1 cellular context compared by ENCODE assay signal in genomic region chr6:31713991-31714684, GRCh38.
TF ChIP-seq lines count a peak whose summit lies in the region.

No MANE protein-coding gene starts in this region.

TF ChIP-seq in K562, 482 proteins besides CTCF, POLR2A, EP300 and RAD21:
- TF ChIP-seq, protein P1, sequence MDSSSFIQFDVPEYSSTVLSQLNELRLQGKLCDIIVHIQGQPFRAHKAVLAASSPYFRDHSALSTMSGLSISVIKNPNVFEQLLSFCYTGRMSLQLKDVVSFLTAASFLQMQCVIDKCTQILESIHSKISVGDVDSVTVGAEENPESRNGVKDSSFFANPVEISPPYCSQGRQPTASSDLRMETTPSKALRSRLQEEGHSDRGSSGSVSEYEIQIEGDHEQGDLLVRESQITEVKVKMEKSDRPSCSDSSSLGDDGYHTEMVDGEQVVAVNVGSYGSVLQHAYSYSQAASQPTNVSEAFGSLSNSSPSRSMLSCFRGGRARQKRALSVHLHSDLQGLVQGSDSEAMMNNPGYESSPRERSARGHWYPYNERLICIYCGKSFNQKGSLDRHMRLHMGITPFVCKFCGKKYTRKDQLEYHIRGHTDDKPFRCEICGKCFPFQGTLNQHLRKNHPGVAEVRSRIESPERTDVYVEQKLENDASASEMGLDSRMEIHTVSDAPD (CRISPR knock-in tag; IDR thresholded peaks at IDR 0.05) = no peak
- TF ChIP-seq, protein P2, sequence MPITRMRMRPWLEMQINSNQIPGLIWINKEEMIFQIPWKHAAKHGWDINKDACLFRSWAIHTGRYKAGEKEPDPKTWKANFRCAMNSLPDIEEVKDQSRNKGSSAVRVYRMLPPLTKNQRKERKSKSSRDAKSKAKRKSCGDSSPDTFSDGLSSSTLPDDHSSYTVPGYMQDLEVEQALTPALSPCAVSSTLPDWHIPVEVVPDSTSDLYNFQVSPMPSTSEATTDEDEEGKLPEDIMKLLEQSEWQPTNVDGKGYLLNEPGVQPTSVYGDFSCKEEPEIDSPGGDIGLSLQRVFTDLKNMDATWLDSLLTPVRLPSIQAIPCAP (CRISPR knock-in tag; IDR thresholded peaks at IDR 0.05; ENCODE audit: borderline replicate concordance) = no peak
- TF ChIP-seq SMARCE1 (IDR thresholded peaks at IDR 0.05) = 0 out of 2 replicates have a peak, but pooled peaks have one; percentile 34
- TF ChIP-seq LEF1 (IDR thresholded peaks at IDR 0.05) = peak; percentile 28; the same call in 1 of the 2 replicates
- TF ChIP-seq TCF3 (CRISPR knock-in tag; IDR thresholded peaks at IDR 0.05) = no peak
- TF ChIP-seq, protein P3, sequence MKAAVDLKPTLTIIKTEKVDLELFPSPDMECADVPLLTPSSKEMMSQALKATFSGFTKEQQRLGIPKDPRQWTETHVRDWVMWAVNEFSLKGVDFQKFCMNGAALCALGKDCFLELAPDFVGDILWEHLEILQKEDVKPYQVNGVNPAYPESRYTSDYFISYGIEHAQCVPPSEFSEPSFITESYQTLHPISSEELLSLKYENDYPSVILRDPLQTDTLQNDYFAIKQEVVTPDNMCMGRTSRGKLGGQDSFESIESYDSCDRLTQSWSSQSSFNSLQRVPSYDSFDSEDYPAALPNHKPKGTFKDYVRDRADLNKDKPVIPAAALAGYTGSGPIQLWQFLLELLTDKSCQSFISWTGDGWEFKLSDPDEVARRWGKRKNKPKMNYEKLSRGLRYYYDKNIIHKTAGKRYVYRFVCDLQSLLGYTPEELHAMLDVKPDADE (conservative IDR thresholded peaks at IDR 0.05; ENCODE audit: control insufficient read depth, low read depth, low read length) = 0 out of 2 replicates have a peak, but pooled peaks have one; percentile 46
- TF ChIP-seq BCLAF1 (IDR thresholded peaks at IDR 0.05; ENCODE audit: borderline replicate concordance in 1 of 2, control insufficient read depth in 1 of 2, low read depth in 2 of 2, low read length in 1 of 2) = no peak
- no peak for TF ChIP-seq ZNF217 (CRISPR knock-in tag; IDR thresholded peaks at IDR 0.05)
- TF ChIP-seq, protein P4, sequence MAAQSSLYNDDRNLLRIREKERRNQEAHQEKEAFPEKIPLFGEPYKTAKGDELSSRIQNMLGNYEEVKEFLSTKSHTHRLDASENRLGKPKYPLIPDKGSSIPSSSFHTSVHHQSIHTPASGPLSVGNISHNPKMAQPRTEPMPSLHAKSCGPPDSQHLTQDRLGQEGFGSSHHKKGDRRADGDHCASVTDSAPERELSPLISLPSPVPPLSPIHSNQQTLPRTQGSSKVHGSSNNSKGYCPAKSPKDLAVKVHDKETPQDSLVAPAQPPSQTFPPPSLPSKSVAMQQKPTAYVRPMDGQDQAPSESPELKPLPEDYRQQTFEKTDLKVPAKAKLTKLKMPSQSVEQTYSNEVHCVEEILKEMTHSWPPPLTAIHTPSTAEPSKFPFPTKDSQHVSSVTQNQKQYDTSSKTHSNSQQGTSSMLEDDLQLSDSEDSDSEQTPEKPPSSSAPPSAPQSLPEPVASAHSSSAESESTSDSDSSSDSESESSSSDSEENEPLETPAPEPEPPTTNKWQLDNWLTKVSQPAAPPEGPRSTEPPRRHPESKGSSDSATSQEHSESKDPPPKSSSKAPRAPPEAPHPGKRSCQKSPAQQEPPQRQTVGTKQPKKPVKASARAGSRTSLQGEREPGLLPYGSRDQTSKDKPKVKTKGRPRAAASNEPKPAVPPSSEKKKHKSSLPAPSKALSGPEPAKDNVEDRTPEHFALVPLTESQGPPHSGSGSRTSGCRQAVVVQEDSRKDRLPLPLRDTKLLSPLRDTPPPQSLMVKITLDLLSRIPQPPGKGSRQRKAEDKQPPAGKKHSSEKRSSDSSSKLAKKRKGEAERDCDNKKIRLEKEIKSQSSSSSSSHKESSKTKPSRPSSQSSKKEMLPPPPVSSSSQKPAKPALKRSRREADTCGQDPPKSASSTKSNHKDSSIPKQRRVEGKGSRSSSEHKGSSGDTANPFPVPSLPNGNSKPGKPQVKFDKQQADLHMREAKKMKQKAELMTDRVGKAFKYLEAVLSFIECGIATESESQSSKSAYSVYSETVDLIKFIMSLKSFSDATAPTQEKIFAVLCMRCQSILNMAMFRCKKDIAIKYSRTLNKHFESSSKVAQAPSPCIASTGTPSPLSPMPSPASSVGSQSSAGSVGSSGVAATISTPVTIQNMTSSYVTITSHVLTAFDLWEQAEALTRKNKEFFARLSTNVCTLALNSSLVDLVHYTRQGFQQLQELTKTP (IDR thresholded peaks at IDR 0.05; ENCODE audit: low read depth in 1 of 2, partially characterized antibody in 2 of 2) = peak in 1 of 2 experiments; percentile 25
- TF ChIP-seq, protein P5, sequence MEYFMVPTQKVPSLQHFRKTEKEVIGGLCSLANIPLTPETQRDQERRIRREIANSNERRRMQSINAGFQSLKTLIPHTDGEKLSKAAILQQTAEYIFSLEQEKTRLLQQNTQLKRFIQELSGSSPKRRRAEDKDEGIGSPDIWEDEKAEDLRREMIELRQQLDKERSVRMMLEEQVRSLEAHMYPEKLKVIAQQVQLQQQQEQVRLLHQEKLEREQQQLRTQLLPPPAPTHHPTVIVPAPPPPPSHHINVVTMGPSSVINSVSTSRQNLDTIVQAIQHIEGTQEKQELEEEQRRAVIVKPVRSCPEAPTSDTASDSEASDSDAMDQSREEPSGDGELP (CRISPR knock-in tag; IDR thresholded peaks at IDR 0.05; ENCODE audit: borderline replicate concordance) = peak; percentile 8; the same call in 1 of the 2 replicates
- TF ChIP-seq EGR1 (conservative IDR thresholded peaks at IDR 0.05) = peak; percentile 43
TF ChIP-seq in K562: peak in this region for 6.
